Comparison of ENCODE assay signal across 10 cellular contexts in genomic region chr7:20217193-20217948, GRCh38. TPM values are rescaled to one million over a fixed set of nuclear protein-coding genes. Genes with fewer than 3 reads are reported as not detected.
DNase-seq lines count a peak whose midpoint lies in the region; ATAC-seq and TF ChIP-seq lines count a peak whose summit lies in the region.
"Had no signal": no experiment of that assay in that cellular context is flagged by ENCODE, and none has a peak within 500 bp of the region (broad histone marks: within the 10 kb centered on the region; RNA-seq: fewer than 3 reads in every experiment).

Gene MACC1, minus strand, starts transcription at chr7:20217384. Its CDS starts 55,522 bp downstream, at chr7:20161862.

- H3K36me3 ChIP-seq in ovary: no peaks in the 10 kb centered on the region

- peak within 1 kb of the TSS in 15 of 21 experiments; percentile 12 to 65 (median 44) for H3K27ac ChIP-seq in skin epidermis
- H3K27ac ChIP-seq in ovary: no peak within 1 kb of the TSS
- H3K27ac ChIP-seq: psoas muscle had no signal

- H3K27me3 ChIP-seq in ovary: no peaks in the 10 kb centered on the region

- H3K4me3 ChIP-seq in skin epidermis (peak within 1 kb of the TSS in 4 of 7 experiments; percentile 0 to 28 (median 14)), ovary (no peak within 1 kb of the TSS)
- H3K4me3 ChIP-seq: psoas muscle had no signal

- peak; percentile 55 for DNase-seq in COR-L47 (lab: John Stamatoyannopoulos, UW)
- peak; percentile 72 for DNase-seq in NCI-H774 (lab: John Stamatoyannopoulos, UW)
- peak; percentile 72 to 77 for DNase-seq in erythroblast (lab: John Stamatoyannopoulos, UW)
- no peak for DNase-seq in ovary
- DNase-seq in occipital lobe (lab: John Stamatoyannopoulos, UW): no peak

- ATAC-seq in GM18907 (IDR thresholded peaks at IDR 0.05; ENCODE audit: unreplicated experiment) (peak; percentile 58), HG03095 (IDR thresholded peaks at IDR 0.05; ENCODE audit: unreplicated experiment) (peak; percentile 49)
- ATAC-seq: psoas muscle had no signal

- H3K9me3 ChIP-seq in ovary: no peaks in the 10 kb centered on the region
- H3K9me3 ChIP-seq: psoas muscle had no signal

- no peak for TF ChIP-seq EP300 in ovary (IDR thresholded peaks at IDR 0.05)

- TF ChIP-seq CTCF in ovary (IDR thresholded peaks at IDR 0.05): no peak

- WGBS in ovary, 3 donors: 74 to 81% (median 78%) methylated on average over 6 of the region's 6 CpGs

- intact Hi-C loops in ovary (cut with DNase I): no loop called here

- no peaks in the 10 kb centered on the region for H3K4me1 ChIP-seq in ovary (ENCODE audit: insufficient read depth)
- H3K4me1 ChIP-seq: psoas muscle had no signal

- TF ChIP-seq POLR2A in erythroblast (IDR thresholded peaks at IDR 0.05; ENCODE audit: low read length) (peak; percentile 40), ovary (IDR thresholded peaks at IDR 0.05) (no peak)

RNA-seq across cellular contexts. Expression of gene MACC1, which starts in this region (rescaled TPM):
- total RNA-seq in ovary: 1 to 10 TPM in 3 of 7 donors, under 1 TPM in 3, not detected in 1; 0.15 to 3.5 (median 0.76) TPM
- polyA plus RNA-seq in ovary: under 1 TPM in 1 of 2 donors, not detected in 1; 0.05 TPM
- 0.16 TPM for total RNA-seq in occipital lobe
- total RNA-seq: T-helper 1 cell treated with Interleukin-12 subunit alpha and Interleukin-12 subunit beta and Interleukin-4 antibody, amounts not matched to agents 30 ng/mL and 1 ng/mL, for 36 hours had no signal

Comparison
In these comparisons a context has a peak if more than half of its experiments do, and no peak if none do; other contexts are left out.
1. DNase-seq: peak in COR-L47 (single experiment), NCI-H774 (single experiment) and erythroblast (2 of 2); none in ovary (0 of 5) and occipital lobe (single experiment).
2. H3K27ac ChIP-seq: peak in skin epidermis (15 of 21); none in ovary (0 of 2).